ENCODE assay signal across 8 cellular contexts in the genomic region with DNA sequence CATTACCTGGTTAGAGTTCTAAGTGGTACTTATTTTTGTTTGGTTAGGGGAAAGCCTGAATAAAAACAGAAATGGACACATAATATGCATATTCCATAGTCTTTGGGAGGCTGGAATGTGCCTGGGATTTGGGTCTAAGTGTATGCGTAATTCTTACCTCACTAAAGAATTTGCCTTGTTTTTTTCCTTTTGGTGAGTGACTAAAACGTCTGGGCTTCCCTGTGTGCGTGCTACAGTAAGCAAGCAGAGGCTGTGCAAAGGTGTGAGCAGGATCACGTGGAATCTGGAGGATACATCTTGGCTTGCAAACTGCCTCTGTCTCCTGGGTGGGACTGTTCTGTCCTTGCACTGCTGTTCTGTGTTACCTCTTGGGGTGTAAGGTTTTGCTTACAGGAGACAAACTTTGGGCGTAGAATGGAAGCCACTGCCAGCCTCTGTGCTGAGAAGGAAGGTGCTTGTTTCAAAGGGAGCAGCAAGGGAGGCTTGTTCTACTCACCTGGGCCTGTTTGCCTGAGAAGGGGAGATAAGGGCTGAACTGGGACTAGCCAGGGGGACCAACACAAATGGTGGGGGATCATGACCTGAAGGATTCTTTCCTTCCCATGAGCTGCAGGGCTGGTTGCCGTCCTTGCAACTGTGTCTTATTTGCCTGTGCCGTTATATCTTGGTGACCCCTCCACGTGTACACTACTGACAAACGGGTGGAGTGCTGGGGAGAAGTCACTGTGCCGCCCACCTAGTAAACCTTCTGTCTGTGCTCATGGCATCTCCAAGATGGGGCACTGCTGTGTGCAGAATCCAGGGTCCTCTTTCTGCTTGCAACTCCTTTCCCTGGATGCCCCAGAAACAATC. TPM values are rescaled to one million over a fixed set of nuclear protein-coding genes. Genes with fewer than 3 reads are reported as not detected.
DNase-seq lines count a peak whose midpoint lies in the region; ATAC-seq, FAIRE-seq and TF ChIP-seq lines count a peak whose summit lies in the region.

No MANE protein-coding gene starts in this region.

- no peak; a peak in 1 of 4 replicates for TF ChIP-seq RAD21 in K562 (CRISPR knock-in tag; conservative IDR thresholded peaks at IDR 0.05 in 1 of 2, IDR thresholded peaks at IDR 0.05 in 1 of 2)

- H3K9me1 ChIP-seq in K562 (ENCODE audit: control insufficient read depth, insufficient read depth, low read length) = no peaks in the 10 kb centered on the region

- peaks cover 98% of the 10 kb centered on the region for H3K79me2 ChIP-seq in K562 (ENCODE audit: control insufficient read depth, insufficient read depth, low read length)

- H2AFZ ChIP-seq in K562 (ENCODE audit: low read depth, low read length) = no peak overlapping the region

- peak overlapping the region; percentile 51 to 98; a peak in 3 of 4 replicates for H3K9ac ChIP-seq in K562 (ENCODE audit: insufficient read depth in 1 of 2, low read depth in 2 of 2, low read length in 2 of 2)

- peak overlapping the region; percentile 98 for H3K27ac ChIP-seq in K562 (ENCODE audit: extremely low read depth, low read depth, low read length)

- H3K4me3 ChIP-seq in GM12864 (ENCODE audit: low read depth, low read length) (peak overlapping the region; percentile 97), K562 (peak overlapping the region; percentile 79), kidney epithelial cell (ENCODE audit: low read depth, low read length) (peak overlapping the region; percentile 94)

- peaks cover 70% of the 10 kb centered on the region for H3K36me3 ChIP-seq in K562 (ENCODE audit: control insufficient read depth, insufficient read depth, low read length)
- H3K36me3 ChIP-seq in kidney epithelial cell (ENCODE audit: control insufficient read depth, insufficient read depth, low read length) = peaks cover 5% of the 10 kb centered on the region

- H4K20me1 ChIP-seq in K562 (replicated peaks; ENCODE audit: control insufficient read depth, insufficient read depth, low read length) = peaks cover 65% of the 10 kb centered on the region

- FAIRE-seq in K562 (lab: Jason Lieb, UNC) (peak; percentile 62), frontal cortex (lab: Jason Lieb, UNC) (no peak), D721Med (lab: Jason Lieb, UNC) (no peak)

- POLR2A ChIA-PET in K562 (lab: Yijun Ruan, JAX) = interaction anchor here (0.6 to 17.3 kb wide), 19 partner anchors 10 to 526 kb away, joined by 3 to 1349 read pairs (median 5); a partner anchor contains a TSS

- in situ Hi-C loops in K562 (cut with MboI) = no loop called here

- peak; percentile 94 for TF ChIP-seq POLR2A in K562 (conservative IDR thresholded peaks at IDR 0.05)

- 5% methylated on average over 10 of the region's 10 CpGs for WGBS in K562 (ENCODE audit: insufficient coverage, low coverage, missing lambda C conversion rate)

- intact Hi-C loops in K562 (cut with micrococcal nuclease) = no loop called here

- CTCF ChIA-PET in K562 (lab: Yijun Ruan, JAX; ENCODE audit: low intra/inter-chr PET ratio) = interaction anchor here (0.6 kb wide), 1 partner anchor 85 kb away, joined by 3 read pairs; no protein-coding TSS in a partner anchor

- no peak for TF ChIP-seq EP300 in K562 (IDR thresholded peaks at IDR 0.05; ENCODE audit: low read length)

- ATAC-seq in K562 = peak; percentile 36

- TF ChIP-seq CTCF in GM12864 (IDR thresholded peaks at IDR 0.05; ENCODE audit: low read depth, low read length, missing control alignments) (no peak), K562 (IDR thresholded peaks at IDR 0.05 in 2 of 3, conservative IDR thresholded peaks at IDR 0.05 in 1 of 3; ENCODE audit: insufficient read depth in 2 of 3, low read depth in 1 of 3, low read length in 3 of 3) (0 out of 6 replicates have a peak, but pooled peaks of 1 of the 3 experiments have one; percentile 5), kidney epithelial cell (IDR thresholded peaks at IDR 0.05; ENCODE audit: insufficient read depth, low read length, poor library complexity, severe bottlenecking) (no peak), D721Med (IDR thresholded peaks at IDR 0.05; ENCODE audit: insufficient read depth, missing control alignments) (no peak)

- H3K27me3 ChIP-seq in K562 (ENCODE audit: control insufficient read depth in 2 of 2, insufficient read depth in 2 of 2, low read length in 2 of 2) (no peaks in the 10 kb centered on the region), kidney epithelial cell (ENCODE audit: control insufficient read depth, insufficient read depth, low read length) (no peaks in the 10 kb centered on the region)

- H3K9me3 ChIP-seq in K562 (replicated peaks; ENCODE audit: control insufficient read depth, insufficient read depth, low read depth, low read length) = no peaks in the 10 kb centered on the region

- H3K4me1 ChIP-seq in K562 (replicated peaks in 1 of 2; ENCODE audit: control insufficient read depth in 2 of 2, insufficient read depth in 2 of 2, low read length in 2 of 2) = peaks cover 9 to 32% of the 10 kb centered on the region in 2 experiments; a peak in 4 of 5 replicates

- no peak for DNase-seq in GM12864 (ENCODE audit: low read depth)
- DNase-seq in RPMI8226 = peak; percentile 74
- peak in 2 of 4 experiments; percentile 36 to 76 for DNase-seq in K562 (ENCODE audit: extremely low read depth in 1 of 4, low spot score in 3 of 4)
- no peak for DNase-seq in kidney epithelial cell (ENCODE audit: low read depth)
- peak; percentile 34 for DNase-seq in stimulated activated naive CD4-positive, alpha-beta T cell treated with Interleukin-2 at 50 U/mL for 16 hours (lab: John Stamatoyannopoulos, UW)
- no peak for DNase-seq in GOT3 (lab: John Stamatoyannopoulos, UW)
- DNase-seq in frontal cortex (ENCODE audit: low spot score in 2 of 2) = no peak
- no peak for DNase-seq in D721Med (ENCODE audit: insufficient read length, low spot score)

- BruUV-seq in K562 (replicated peaks; lab: Mats Ljungman, UMichigan) = no TSS peak

- H3K4me2 ChIP-seq in K562 (ENCODE audit: insufficient read depth, low read length) = peak overlapping the region; percentile 97

RNA-seq across cellular contexts. Expression of a gene that starts 4.5 kb away (rescaled TPM):
- total RNA-seq in K562 (2011; cell fraction: chromatin; rRNA removed; ENCODE audit: low replicate concordance) = 684 and 1,510 TPM in 2 replicates
- total RNA-seq in K562 (2011; cell fraction: nucleolus; rRNA removed) = 291 and 321 TPM in 2 replicates
- 737 and 1,283 TPM in 2 replicates for total RNA-seq in K562 (2011; cell fraction: nucleoplasm; rRNA removed)
- total RNA-seq in K562 (2014; rRNA removed) (15.2 and 20.1 TPM in 2 replicates), K562 (2014; rRNA removed; fragmentation: Illumina TruSeq; extraction: Trizol) (62.8 and 76.9 TPM in 2 replicates), K562 (2015; rRNA removed; fragmentation: Illumina TruSeq; extraction: Trizol) (26.3 and 31.5 TPM in 2 replicates), K562 (2021) (129 and 208 TPM in 2 replicates), kidney epithelial cell (28.7 and 39.8 TPM in 2 replicates), frontal cortex (1.6 TPM)
- polyA plus RNA-seq in K562 (2011; rRNA removed) (56.2 and 171 TPM in 2 replicates), K562 (2014; fragmentation: Illumina TruSeq; extraction: Trizol) (137 and 146 TPM in 2 replicates), K562 (2014; fragmentation: Nextera tagmentation; extraction: Ambion mirVana) (10 to 100 TPM; 22.8 to 30.1 TPM), K562 (2014; rRNA removed) (382 and 389 TPM in 2 replicates)
- polyA plus RNA-seq in K562 (2011; cell fraction: cytosol; rRNA removed) = 45.5 and 49.2 TPM in 2 replicates
- 234 and 651 TPM in 2 replicates for polyA plus RNA-seq in K562 (2011; cell fraction: nucleus; rRNA removed)
- polyA plus RNA-seq in K562 (2012) = 312 and 328 TPM in 2 replicates
- polyA minus RNA-seq in K562 (2011; rRNA and poly(A)+ RNA removed) = 92.6 and 137 TPM in 2 replicates
- 19.9 and 35.6 TPM in 2 replicates for polyA minus RNA-seq in K562 (2011; cell fraction: cytosol; rRNA and poly(A)+ RNA removed)
- polyA minus RNA-seq in K562 (2011; cell fraction: nucleus; rRNA and poly(A)+ RNA removed) = 168 and 220 TPM in 2 replicates

RNA-seq across cellular contexts. Expression of a gene that starts 40.6 kb away (rescaled TPM):
- 28.5 and 83.6 TPM in 2 replicates for total RNA-seq in K562 (2011; cell fraction: chromatin; rRNA removed; ENCODE audit: low replicate concordance)
- total RNA-seq in K562 (2011; cell fraction: nucleolus; rRNA removed) = 89.6 and 96.9 TPM in 2 replicates
- total RNA-seq in K562 (2011; cell fraction: nucleoplasm; rRNA removed) = 32.8 and 36.5 TPM in 2 replicates
- total RNA-seq in K562 (2014; rRNA removed) = 34.6 and 46.5 TPM in 2 replicates
- total RNA-seq in K562 (2014; rRNA removed; fragmentation: Illumina TruSeq; extraction: Trizol) = 6.2 and 8.6 TPM in 2 replicates
- 15.0 and 15.8 TPM in 2 replicates for total RNA-seq in K562 (2015; rRNA removed; fragmentation: Illumina TruSeq; extraction: Trizol)
- total RNA-seq in K562 (2021) = 44.2 and 54.5 TPM in 2 replicates
- polyA plus RNA-seq in K562 (2011; rRNA removed) = 16.0 and 19.9 TPM in 2 replicates
- polyA plus RNA-seq in K562 (2011; cell fraction: cytosol; rRNA removed) = 24.0 and 43.0 TPM in 2 replicates
- polyA plus RNA-seq in K562 (2011; cell fraction: nucleus; rRNA removed) = 25.1 and 46.6 TPM in 2 replicates
- 21.4 and 22.5 TPM in 2 replicates for polyA plus RNA-seq in K562 (2012)
- 12.0 and 19.4 TPM in 2 replicates for polyA plus RNA-seq in K562 (2014; fragmentation: Illumina TruSeq; extraction: Trizol)
- 1 to 10 TPM; 4.5 to 5.0 TPM for polyA plus RNA-seq in K562 (2014; fragmentation: Nextera tagmentation; extraction: Ambion mirVana)
- 33.4 and 41.7 TPM in 2 replicates for polyA plus RNA-seq in K562 (2014; rRNA removed)
- polyA minus RNA-seq in K562 (2011; rRNA and poly(A)+ RNA removed) = 8.4 and 13.5 TPM in 2 replicates
- 21.0 and 21.1 TPM in 2 replicates for polyA minus RNA-seq in K562 (2011; cell fraction: cytosol; rRNA and poly(A)+ RNA removed)
- polyA minus RNA-seq in K562 (2011; cell fraction: nucleus; rRNA and poly(A)+ RNA removed) = 28.1 and 34.6 TPM in 2 replicates
- 39.0 and 47.2 TPM in 2 replicates for total RNA-seq in kidney epithelial cell
- total RNA-seq in frontal cortex = 8.2 TPM

RNA-seq across cellular contexts. Expression of a gene that starts 44.6 kb away (rescaled TPM):
- total RNA-seq in K562 (2011; cell fraction: chromatin; rRNA removed; ENCODE audit: low replicate concordance) = 2.5 and 2.9 TPM in 2 replicates
- 2.7 and 3.6 TPM in 2 replicates for total RNA-seq in K562 (2011; cell fraction: nucleolus; rRNA removed)
- 2.3 and 2.7 TPM in 2 replicates for total RNA-seq in K562 (2011; cell fraction: nucleoplasm; rRNA removed)
- total RNA-seq in K562 (2014; rRNA removed) = 0.82 and 2.3 TPM in 2 replicates
- 0.55 and 0.57 TPM in 2 replicates for total RNA-seq in K562 (2014; rRNA removed; fragmentation: Illumina TruSeq; extraction: Trizol)
- total RNA-seq in K562 (2015; rRNA removed; fragmentation: Illumina TruSeq; extraction: Trizol) = 0.40 and 0.45 TPM in 2 replicates
- 0.92 and 2.2 TPM in 2 replicates for total RNA-seq in K562 (2021)
- polyA plus RNA-seq in K562 (2011; rRNA removed) = 0.61 and 0.81 TPM in 2 replicates
- 0.49 and 0.85 TPM in 2 replicates for polyA plus RNA-seq in K562 (2011; cell fraction: cytosol; rRNA removed)
- polyA plus RNA-seq in K562 (2011; cell fraction: nucleus; rRNA removed) = 1.2 and 3.9 TPM in 2 replicates
- polyA plus RNA-seq in K562 (2012) = 1.3 and 1.4 TPM in 2 replicates
- 0.51 and 0.68 TPM in 2 replicates for polyA plus RNA-seq in K562 (2014; fragmentation: Illumina TruSeq; extraction: Trizol)
- under 1 TPM; 0.15 to 0.34 TPM for polyA plus RNA-seq in K562 (2014; fragmentation: Nextera tagmentation; extraction: Ambion mirVana)
- polyA plus RNA-seq in K562 (2014; rRNA removed) = 0.93 and 1.1 TPM in 2 replicates
- 0.35 and 0.42 TPM in 2 replicates for polyA minus RNA-seq in K562 (2011; rRNA and poly(A)+ RNA removed)
- 0.76 and 0.91 TPM in 2 replicates for polyA minus RNA-seq in K562 (2011; cell fraction: cytosol; rRNA and poly(A)+ RNA removed)
- polyA minus RNA-seq in K562 (2011; cell fraction: nucleus; rRNA and poly(A)+ RNA removed) = 0.40 and 0.56 TPM in 2 replicates
- total RNA-seq in kidney epithelial cell = 0.29 and 0.82 TPM in 2 replicates
- total RNA-seq in frontal cortex = 0.41 TPM

Comparison
In these comparisons a context has a peak if more than half of its experiments do, and no peak if none do; other contexts are left out.
1. DNase-seq: peak in RPMI8226 (single experiment) and stimulated activated naive CD4-positive, alpha-beta T cell treated with Interleukin-2 at 50 U/mL for 16 hours (single experiment); none in GM12864 (single experiment), kidney epithelial cell (single experiment), GOT3 (single experiment), frontal cortex (0 of 2) and D721Med (single experiment).
2. Peak in every context shown above with its lines, with median percentiles within 50 percentile points of each other: H3K4me3 ChIP-seq.